ENCODE assay signal across 24 cellular contexts in the genomic region with DNA sequence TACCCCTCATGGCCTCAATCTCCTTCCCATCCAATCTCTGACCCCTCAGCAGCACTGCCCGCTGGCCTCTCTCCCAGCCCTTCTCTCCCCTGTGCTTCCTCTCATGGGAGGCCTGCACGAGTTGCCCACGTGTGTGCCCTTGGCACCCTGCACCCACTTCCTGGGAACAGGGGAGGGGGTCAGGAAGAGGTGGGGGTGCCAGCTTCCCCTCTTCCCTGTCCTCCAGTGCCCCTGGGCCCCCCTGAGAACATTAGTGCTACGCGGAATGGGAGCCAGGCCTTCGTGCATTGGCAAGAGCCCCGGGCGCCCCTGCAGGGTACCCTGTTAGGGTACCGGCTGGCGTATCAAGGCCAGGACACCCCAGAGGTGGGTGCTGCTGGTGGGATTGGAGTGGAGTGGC. TPM values are rescaled to one million over a fixed set of nuclear protein-coding genes. Genes with fewer than 3 reads are reported as not detected.
"Had no signal": no experiment of that assay in that cellular context is flagged by ENCODE, and none has a peak within 500 bp of the region (broad histone marks: within the 10 kb centered on the region; RNA-seq: fewer than 3 reads in every experiment).

No MANE protein-coding gene starts in this region.

- ATAC-seq: gastrocnemius medialis; heart right ventricle; left ventricle myocardium superior; natural killer cell treated with Interleukin-12 subunit alpha and Interleukin-12 subunit beta and Interleukin-15 and Interleukin-18, amount 100 ng/mL, for 72 hours; pancreas had no signal

- H3K27ac ChIP-seq: epithelial cell of prostate, esophagus muscularis mucosa, gastrocnemius medialis, heart right ventricle, neural progenitor cell, pancreas, prostate gland, right lobe of liver, skin epidermis, stomach, thoracic aorta, transverse colon had no signal

- H3K4me2 ChIP-seq: neural progenitor cell had no signal

- DNase-seq: cortex of kidney; effector memory CD4-positive, alpha-beta T cell; gastrocnemius medialis; heart right ventricle; left ventricle myocardium superior; mesenchymal stem cell; midbrain; pancreas; right lobe of liver; stimulated activated CD4-positive, alpha-beta T cell treated with anti-CD3 and anti-CD28 coated beads, Interleukin-2, amount 100 ng/mL, for 24 hours; stimulated activated CD4-positive, alpha-beta T cell treated with anti-CD3 and anti-CD28 coated beads, Interleukin-4, amount 100 ng/mL, for 4 hours; stimulated activated naive CD4-positive, alpha-beta T cell; stomach; transverse colon had no signal

- H3K9ac ChIP-seq: neural progenitor cell had no signal

- H3K27me3 ChIP-seq: esophagus muscularis mucosa, gastrocnemius medialis, heart right ventricle, neural progenitor cell, pancreas, right lobe of liver, stomach, transverse colon had no signal

- H3K9me3 ChIP-seq: esophagus muscularis mucosa, gastrocnemius medialis, heart right ventricle, pancreas, prostate gland, right lobe of liver, stomach, thoracic aorta, transverse colon had no signal

- H3K4me1 ChIP-seq: esophagus muscularis mucosa, gastrocnemius medialis, neural progenitor cell, pancreas, prostate gland, right lobe of liver, stomach had no signal

- H3K36me3 ChIP-seq: gastrocnemius medialis, neural progenitor cell, pancreas, prostate gland, right lobe of liver, transverse colon had no signal

- FAIRE-seq: endometrium, islet of Langerhans, pancreas had no signal

- H3K4me3 ChIP-seq: esophagus muscularis mucosa, gastrocnemius medialis, heart right ventricle, lung, neural progenitor cell, pancreas, prostate gland, right lobe of liver, skin epidermis, stomach, thoracic aorta, transverse colon had no signal

RNA-seq across cellular contexts. Expression of gene AXL, which starts 19.2 kb away (rescaled TPM):
- total RNA-seq: natural killer cell treated with Interleukin-12 subunit alpha and Interleukin-12 subunit beta and Interleukin-15 and Interleukin-18, amount 100 ng/mL, for 72 hours had no signal

RNA-seq across cellular contexts. Expression of gene CYP2S1, which starts 45.2 kb away (rescaled TPM):
- total RNA-seq: natural killer cell treated with Interleukin-12 subunit alpha and Interleukin-12 subunit beta and Interleukin-15 and Interleukin-18, amount 100 ng/mL, for 72 hours had no signal
